ENCODE assay signal across 29 cellular contexts in the genomic region with DNA sequence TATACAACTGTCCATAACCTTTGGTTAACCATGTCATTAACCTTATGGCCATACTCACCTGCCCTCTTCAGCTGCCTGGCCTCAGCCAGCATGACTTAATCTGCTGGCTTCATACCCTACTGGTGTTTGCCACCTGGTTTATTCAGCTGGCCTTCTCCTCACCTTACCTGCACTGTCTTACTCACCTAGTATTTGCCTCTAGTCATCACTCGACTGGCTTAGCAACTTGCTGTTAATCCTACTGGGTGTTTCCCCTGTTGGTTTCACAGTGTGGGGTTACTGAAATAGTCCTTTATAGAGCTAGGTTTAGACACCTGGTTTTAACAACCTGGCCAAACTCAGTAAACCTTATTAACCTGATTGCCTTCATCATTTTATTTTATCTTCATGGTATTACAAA.
"Had no signal": no experiment of that assay in that cellular context is flagged by ENCODE, and none has a peak within 500 bp of the region (broad histone marks: within the 10 kb centered on the region; RNA-seq: fewer than 3 reads in every experiment).

No MANE protein-coding gene starts in this region.

- H3K4me1 Mint-ChIP-seq: activated naive CD8-positive, alpha-beta T cell treated with anti-CD3 and anti-CD28 coated beads for 36 hours; stimulated activated memory B cell treated with anti-CD40 and anti-IgM and Interleukin-4, amounts not matched to agents 10 μg/mL and 1 μg/mL and 100 μg/mL, for 72 hours had no signal

- H3K27ac ChIP-seq: adrenal gland, body of pancreas, coronary artery, dorsolateral prefrontal cortex, esophagus muscularis mucosa, gastrocnemius medialis, left ventricle myocardium inferior, right atrium auricular region, suprapubic skin, tibial artery, VCaP had no signal

- H3K27me3 Mint-ChIP-seq: activated naive CD8-positive, alpha-beta T cell treated with anti-CD3 and anti-CD28 coated beads for 36 hours; natural killer cell treated with Interleukin-12 subunit alpha and Interleukin-12 subunit beta and Interleukin-15 and Interleukin-18, amount 100 ng/mL, for 72 hours; stimulated activated memory B cell treated with anti-CD40 and anti-IgM and Interleukin-4, amounts not matched to agents 10 μg/mL and 1 μg/mL and 100 μg/mL, for 72 hours had no signal

- H3K36me3 Mint-ChIP-seq: activated naive CD8-positive, alpha-beta T cell treated with anti-CD3 and anti-CD28 coated beads for 36 hours; natural killer cell treated with Interleukin-12 subunit alpha and Interleukin-12 subunit beta and Interleukin-15 and Interleukin-18, amount 100 ng/mL, for 72 hours; stimulated activated memory B cell treated with anti-CD40 and anti-IgM and Interleukin-4, amounts not matched to agents 10 μg/mL and 1 μg/mL and 100 μg/mL, for 72 hours had no signal

- H3K36me3 ChIP-seq: adrenal gland, esophagus muscularis mucosa, gastrocnemius medialis, left ventricle myocardium inferior, right atrium auricular region, suprapubic skin, tibial artery had no signal

- H3K4me2 ChIP-seq: smooth muscle cell had no signal

- H3K27me3 ChIP-seq: adrenal gland, body of pancreas, dorsolateral prefrontal cortex, esophagus muscularis mucosa, gastrocnemius medialis, right atrium auricular region, suprapubic skin, tibial artery had no signal

- H3K4me1 ChIP-seq: adrenal gland, body of pancreas, esophagus muscularis mucosa, gastrocnemius medialis, left ventricle myocardium inferior, right atrium auricular region, suprapubic skin, tibial artery had no signal

- H3K9me3 Mint-ChIP-seq: activated naive CD4-positive, alpha-beta T cell treated with anti-CD3 and anti-CD28 coated beads for 36 hours had no signal

- ATAC-seq: body of pancreas; gastrocnemius medialis; mucosa of descending colon; natural killer cell treated with Interleukin-12 subunit alpha and Interleukin-12 subunit beta and Interleukin-15 and Interleukin-18, amount 100 ng/mL, for 72 hours; stimulated activated memory B cell treated with anti-CD40 and anti-IgM and Interleukin-4, amounts not matched to agents 10 μg/mL and 1 μg/mL and 100 μg/mL, for 72 hours had no signal

- H3K4me3 Mint-ChIP-seq: activated naive CD4-positive, alpha-beta T cell treated with anti-CD3 and anti-CD28 coated beads for 36 hours; activated naive CD8-positive, alpha-beta T cell treated with anti-CD3 and anti-CD28 coated beads for 36 hours; natural killer cell treated with Interleukin-12 subunit alpha and Interleukin-12 subunit beta and Interleukin-15 and Interleukin-18, amount 100 ng/mL, for 72 hours; stimulated activated memory B cell treated with anti-CD40 and anti-IgM and Interleukin-4, amounts not matched to agents 10 μg/mL and 1 μg/mL and 100 μg/mL, for 72 hours had no signal

- DNase-seq: activated CD4-positive, alpha-beta T cell treated with anti-CD3 and anti-CD28 coated beads for 48 hours; activated CD4-positive, alpha-beta T cell treated with anti-CD3 and anti-CD28 coated beads, Interleukin-2, amount 50 U/mL, for 48 hours; activated CD8-positive, alpha-beta memory T cell treated with anti-CD3 and anti-CD28 coated beads for 24 hours; activated effector memory CD4-positive, alpha-beta T cell treated with anti-CD3 and anti-CD28 coated beads, Interleukin-2, amount 50 U/mL, for 16 hours; activated naive CD4-positive, alpha-beta T cell treated with anti-CD3 and anti-CD28 coated beads for 36 hours; activated naive CD8-positive, alpha-beta T cell treated with anti-CD3 and anti-CD28 coated beads for 36 hours; adrenal gland; aorta; body of pancreas; dorsolateral prefrontal cortex; effector memory CD4-positive, alpha-beta T cell; gastrocnemius medialis; glutamatergic neuron; left ventricle myocardium inferior; mucosa of descending colon; stimulated activated CD4-positive, alpha-beta T cell treated with anti-CD3 and anti-CD28 coated beads, Interleukin-1b, Interleukin-23, amount 100 ng/mL, for 48 hours; stimulated activated CD4-positive, alpha-beta T cell treated with anti-CD3 and anti-CD28 coated beads, Interleukin-4, amount 100 ng/mL, for 4 hours; stimulated activated CD8-positive, alpha-beta memory T cell treated with anti-CD3 and anti-CD28 coated beads, Interleukin-4, amount 100 ng/mL, for 48 hours; T-helper 9 cell; tibial artery had no signal

- H3K27ac Mint-ChIP-seq: activated naive CD4-positive, alpha-beta T cell treated with anti-CD3 and anti-CD28 coated beads for 36 hours; activated naive CD8-positive, alpha-beta T cell treated with anti-CD3 and anti-CD28 coated beads for 36 hours; natural killer cell treated with Interleukin-12 subunit alpha and Interleukin-12 subunit beta and Interleukin-15 and Interleukin-18, amount 100 ng/mL, for 72 hours; stimulated activated memory B cell treated with anti-CD40 and anti-IgM and Interleukin-4, amounts not matched to agents 10 μg/mL and 1 μg/mL and 100 μg/mL, for 72 hours had no signal

- H3K4me3 ChIP-seq: adrenal gland, body of pancreas, coronary artery, dorsolateral prefrontal cortex, esophagus muscularis mucosa, gastrocnemius medialis, left ventricle myocardium inferior, lung, mucosa of descending colon, right atrium auricular region, smooth muscle cell, suprapubic skin, tibial artery had no signal

- H3K9me3 ChIP-seq: adrenal gland, body of pancreas, esophagus muscularis mucosa, gastrocnemius medialis, left ventricle myocardium inferior, mucosa of descending colon, right atrium auricular region, suprapubic skin, tibial artery had no signal
